In the genomic region with DNA sequence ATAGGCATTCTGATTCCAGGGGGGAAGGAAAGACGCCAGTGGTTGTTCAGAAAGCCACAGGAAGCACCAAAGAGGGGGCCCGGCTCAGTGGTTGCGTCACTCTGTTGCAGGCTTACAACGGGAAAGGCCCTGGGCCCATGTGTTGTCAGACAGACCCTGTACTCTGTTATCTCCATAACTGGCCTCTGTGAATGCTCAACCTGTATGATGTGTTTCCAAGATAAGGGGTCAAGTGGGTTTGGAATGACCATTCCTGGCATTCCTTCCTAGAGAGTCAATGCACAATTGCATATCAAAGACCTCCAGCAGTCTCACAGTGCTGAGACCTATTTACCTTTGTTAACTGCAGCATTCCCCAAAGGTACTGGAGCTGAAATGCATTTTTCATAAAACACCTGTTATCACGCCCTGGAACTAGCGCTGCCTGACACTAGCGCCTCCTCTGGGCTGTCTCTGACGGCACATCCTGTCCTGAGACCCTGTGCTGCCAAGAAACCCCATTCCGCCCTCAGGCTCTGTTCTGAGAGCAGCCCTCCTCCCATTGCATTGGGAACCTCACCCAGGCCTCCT, we compare ENCODE assay signal across 1 cellular context.
TF ChIP-seq lines count a peak whose summit lies in the region.

No MANE protein-coding gene starts in this region.

TF ChIP-seq in WTC11, 78 proteins besides CTCF, POLR2A, EP300 and RAD21 (continued from another document and continues in another):
- TF ChIP-seq MLX (CRISPR knock-in tag; IDR thresholded peaks at IDR 0.05), result no peak
- no peak for TF ChIP-seq FOXJ3 (CRISPR knock-in tag; IDR thresholded peaks at IDR 0.05; ENCODE audit: borderline replicate concordance)
- TF ChIP-seq, protein P1, sequence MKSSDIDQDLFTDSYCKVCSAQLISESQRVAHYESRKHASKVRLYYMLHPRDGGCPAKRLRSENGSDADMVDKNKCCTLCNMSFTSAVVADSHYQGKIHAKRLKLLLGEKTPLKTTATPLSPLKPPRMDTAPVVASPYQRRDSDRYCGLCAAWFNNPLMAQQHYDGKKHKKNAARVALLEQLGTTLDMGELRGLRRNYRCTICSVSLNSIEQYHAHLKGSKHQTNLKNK (CRISPR knock-in tag; IDR thresholded peaks at IDR 0.05), result no peak
- TF ChIP-seq FOXP4 (CRISPR knock-in tag; IDR thresholded peaks at IDR 0.05), result peak; percentile 83; the same call in 1 of the 2 replicates
- TF ChIP-seq GRHL2 (CRISPR knock-in tag; IDR thresholded peaks at IDR 0.05; ENCODE audit: insufficient replicate concordance, severe bottlenecking), result no peak
- TF ChIP-seq, protein P2, sequence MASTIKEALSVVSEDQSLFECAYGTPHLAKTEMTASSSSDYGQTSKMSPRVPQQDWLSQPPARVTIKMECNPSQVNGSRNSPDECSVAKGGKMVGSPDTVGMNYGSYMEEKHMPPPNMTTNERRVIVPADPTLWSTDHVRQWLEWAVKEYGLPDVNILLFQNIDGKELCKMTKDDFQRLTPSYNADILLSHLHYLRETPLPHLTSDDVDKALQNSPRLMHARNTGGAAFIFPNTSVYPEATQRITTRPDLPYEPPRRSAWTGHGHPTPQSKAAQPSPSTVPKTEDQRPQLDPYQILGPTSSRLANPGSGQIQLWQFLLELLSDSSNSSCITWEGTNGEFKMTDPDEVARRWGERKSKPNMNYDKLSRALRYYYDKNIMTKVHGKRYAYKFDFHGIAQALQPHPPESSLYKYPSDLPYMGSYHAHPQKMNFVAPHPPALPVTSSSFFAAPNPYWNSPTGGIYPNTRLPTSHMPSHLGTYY (CRISPR knock-in tag; IDR thresholded peaks at IDR 0.05), result no peak
- no peak for TF ChIP-seq CBFB (CRISPR knock-in tag; IDR thresholded peaks at IDR 0.05; ENCODE audit: low read depth)
- no peak for TF ChIP-seq PREB (CRISPR knock-in tag; IDR thresholded peaks at IDR 0.05; ENCODE audit: borderline replicate concordance)
- TF ChIP-seq, protein P3, sequence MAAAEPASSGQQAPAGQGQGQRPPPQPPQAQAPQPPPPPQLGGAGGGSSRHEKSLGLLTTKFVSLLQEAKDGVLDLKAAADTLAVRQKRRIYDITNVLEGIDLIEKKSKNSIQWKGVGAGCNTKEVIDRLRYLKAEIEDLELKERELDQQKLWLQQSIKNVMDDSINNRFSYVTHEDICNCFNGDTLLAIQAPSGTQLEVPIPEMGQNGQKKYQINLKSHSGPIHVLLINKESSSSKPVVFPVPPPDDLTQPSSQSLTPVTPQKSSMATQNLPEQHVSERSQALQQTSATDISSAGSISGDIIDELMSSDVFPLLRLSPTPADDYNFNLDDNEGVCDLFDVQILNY (CRISPR knock-in tag; IDR thresholded peaks at IDR 0.05), result no peak
- no peak for TF ChIP-seq ZNF532 (CRISPR knock-in tag; IDR thresholded peaks at IDR 0.05; ENCODE audit: borderline replicate concordance)
- TF ChIP-seq AFF4 (CRISPR knock-in tag; IDR thresholded peaks at IDR 0.05; ENCODE audit: borderline replicate concordance), result no peak
- TF ChIP-seq ZNF416 (CRISPR knock-in tag; IDR thresholded peaks at IDR 0.05), result no peak
- no peak for TF ChIP-seq SOX15 (CRISPR knock-in tag; IDR thresholded peaks at IDR 0.05)
- no peak for TF ChIP-seq ZNF138 (CRISPR knock-in tag; conservative IDR thresholded peaks at IDR 0.05)
- peak; percentile 32; the same call in 1 of the 2 replicates for TF ChIP-seq FOXK1 (CRISPR knock-in tag; IDR thresholded peaks at IDR 0.05)
- no peak for TF ChIP-seq JUN (CRISPR knock-in tag; IDR thresholded peaks at IDR 0.05)
- no peak for TF ChIP-seq TP53 (CRISPR knock-in tag; IDR thresholded peaks at IDR 0.05)
- TF ChIP-seq, protein P4, sequence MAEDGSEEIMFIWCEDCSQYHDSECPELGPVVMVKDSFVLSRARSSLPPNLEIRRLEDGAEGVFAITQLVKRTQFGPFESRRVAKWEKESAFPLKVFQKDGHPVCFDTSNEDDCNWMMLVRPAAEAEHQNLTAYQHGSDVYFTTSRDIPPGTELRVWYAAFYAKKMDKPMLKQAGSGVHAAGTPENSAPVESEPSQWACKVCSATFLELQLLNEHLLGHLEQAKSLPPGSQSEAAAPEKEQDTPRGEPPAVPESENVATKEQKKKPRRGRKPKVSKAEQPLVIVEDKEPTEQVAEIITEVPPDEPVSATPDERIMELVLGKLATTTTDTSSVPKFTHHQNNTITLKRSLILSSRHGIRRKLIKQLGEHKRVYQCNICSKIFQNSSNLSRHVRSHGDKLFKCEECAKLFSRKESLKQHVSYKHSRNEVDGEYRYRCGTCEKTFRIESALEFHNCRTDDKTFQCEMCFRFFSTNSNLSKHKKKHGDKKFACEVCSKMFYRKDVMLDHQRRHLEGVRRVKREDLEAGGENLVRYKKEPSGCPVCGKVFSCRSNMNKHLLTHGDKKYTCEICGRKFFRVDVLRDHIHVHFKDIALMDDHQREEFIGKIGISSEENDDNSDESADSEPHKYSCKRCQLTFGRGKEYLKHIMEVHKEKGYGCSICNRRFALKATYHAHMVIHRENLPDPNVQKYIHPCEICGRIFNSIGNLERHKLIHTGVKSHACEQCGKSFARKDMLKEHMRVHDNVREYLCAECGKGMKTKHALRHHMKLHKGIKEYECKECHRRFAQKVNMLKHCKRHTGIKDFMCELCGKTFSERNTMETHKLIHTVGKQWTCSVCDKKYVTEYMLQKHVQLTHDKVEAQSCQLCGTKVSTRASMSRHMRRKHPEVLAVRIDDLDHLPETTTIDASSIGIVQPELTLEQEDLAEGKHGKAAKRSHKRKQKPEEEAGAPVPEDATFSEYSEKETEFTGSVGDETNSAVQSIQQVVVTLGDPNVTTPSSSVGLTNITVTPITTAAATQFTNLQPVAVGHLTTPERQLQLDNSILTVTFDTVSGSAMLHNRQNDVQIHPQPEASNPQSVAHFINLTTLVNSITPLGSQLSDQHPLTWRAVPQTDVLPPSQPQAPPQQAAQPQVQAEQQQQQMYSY (CRISPR knock-in tag; IDR thresholded peaks at IDR 0.05), result no peak
- TF ChIP-seq, protein P5, sequence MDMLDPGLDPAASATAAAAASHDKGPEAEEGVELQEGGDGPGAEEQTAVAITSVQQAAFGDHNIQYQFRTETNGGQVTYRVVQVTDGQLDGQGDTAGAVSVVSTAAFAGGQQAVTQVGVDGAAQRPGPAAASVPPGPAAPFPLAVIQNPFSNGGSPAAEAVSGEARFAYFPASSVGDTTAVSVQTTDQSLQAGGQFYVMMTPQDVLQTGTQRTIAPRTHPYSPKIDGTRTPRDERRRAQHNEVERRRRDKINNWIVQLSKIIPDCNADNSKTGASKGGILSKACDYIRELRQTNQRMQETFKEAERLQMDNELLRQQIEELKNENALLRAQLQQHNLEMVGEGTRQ (CRISPR knock-in tag; IDR thresholded peaks at IDR 0.05), result no peak
- no peak for TF ChIP-seq ATF1 (CRISPR knock-in tag; IDR thresholded peaks at IDR 0.05)
- no peak for TF ChIP-seq ELF4 (CRISPR knock-in tag; IDR thresholded peaks at IDR 0.05; ENCODE audit: low read depth)
- TF ChIP-seq NR3C1 (CRISPR knock-in tag; conservative IDR thresholded peaks at IDR 0.05; ENCODE audit: low read depth), result no peak
- TF ChIP-seq ATF3 (CRISPR knock-in tag; conservative IDR thresholded peaks at IDR 0.05), result 0 out of 2 replicates have a peak, but pooled peaks have one; percentile 33
- TF ChIP-seq TEAD4 (CRISPR knock-in tag; IDR thresholded peaks at IDR 0.05), result peak; percentile 90
- TF ChIP-seq GTF2I (CRISPR knock-in tag; conservative IDR thresholded peaks at IDR 0.05), result no peak
- TF ChIP-seq MAX (CRISPR knock-in tag; IDR thresholded peaks at IDR 0.05), result no peak; the same call in 1 of the 2 replicates
- no peak; the same call in 1 of the 2 replicates for TF ChIP-seq ETV6 (CRISPR knock-in tag; IDR thresholded peaks at IDR 0.05)
- no peak for TF ChIP-seq IRF2 (CRISPR knock-in tag; IDR thresholded peaks at IDR 0.05; ENCODE audit: borderline replicate concordance, low read depth)
